8 cellular contexts compared by ENCODE assay signal in the genomic region with DNA sequence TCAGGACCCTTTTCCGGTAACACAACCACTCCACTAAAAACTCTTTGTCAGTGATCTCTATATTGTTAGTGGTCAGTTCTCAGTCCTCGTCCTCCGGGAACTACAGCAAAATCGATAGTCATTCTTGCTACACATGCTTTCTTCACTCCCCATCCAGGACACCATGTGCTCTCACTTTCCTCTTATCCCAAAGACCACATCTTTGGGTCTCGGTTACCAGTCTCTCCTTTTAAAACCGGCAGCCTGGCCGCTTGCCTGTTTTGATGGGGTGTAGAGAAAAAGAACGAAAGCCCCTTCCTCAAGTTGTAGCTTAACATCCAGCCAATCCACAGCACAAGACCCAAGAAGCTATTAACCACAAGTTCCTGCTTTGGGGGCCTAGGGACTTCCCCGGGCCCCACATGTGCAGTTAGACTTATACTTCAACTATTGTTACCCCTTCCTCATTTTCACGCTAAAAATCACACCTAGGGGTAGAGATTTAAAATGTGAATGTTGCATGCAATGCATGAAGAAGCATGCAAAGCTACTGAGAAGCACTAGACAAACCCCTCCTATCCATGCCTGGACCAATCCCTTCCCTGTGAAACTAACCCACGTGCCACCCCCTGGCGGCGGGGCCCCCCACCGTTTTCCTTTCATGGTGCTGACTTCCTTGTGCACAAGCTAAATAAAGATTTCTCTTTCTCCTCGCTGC. TPM values are rescaled to one million over a fixed set of nuclear protein-coding genes. Genes with fewer than 3 reads are reported as not detected.
DNase-seq lines count a peak whose midpoint lies in the region; ATAC-seq and TF ChIP-seq lines count a peak whose summit lies in the region.

No MANE protein-coding gene starts in this region.

- H3K79me2 ChIP-seq in mesendoderm (ENCODE audit: control insufficient read depth, insufficient read depth, low read length), result peaks cover 17% of the 10 kb centered on the region

- no peak overlapping the region for H3K23ac ChIP-seq in mesendoderm (ENCODE audit: low read length)

- H3K27ac Mint-ChIP-seq in WTC11, result 0 out of 2 replicates have a peak overlapping the region, but pooled peaks have one; percentile 3
- H3K27ac Mint-ChIP-seq in endodermal cell, result no peak overlapping the region

- POLR2A ChIA-PET in WTC11 (lab: Charles Lee), result interaction anchor here (0.5 kb wide), 1 partner anchor 14 kb away, joined by 5 read pairs; no protein-coding TSS in a partner anchor

- H3K4me2 ChIP-seq in mesendoderm (ENCODE audit: low read length), result no peak overlapping the region

- no peak overlapping the region for H3K4ac ChIP-seq in mesendoderm (ENCODE audit: low read depth, low read length)

- H3K27me3 ChIP-seq in endodermal cell (ENCODE audit: control insufficient read depth, insufficient read depth, low read length, poor library complexity, severe bottlenecking), result peaks cover 14% of the 10 kb centered on the region
- no peaks in the 10 kb centered on the region for H3K27me3 ChIP-seq in mesendoderm (ENCODE audit: insufficient read depth, low read length, poor library complexity)

- no peak overlapping the region for H2BK5ac ChIP-seq in mesendoderm (ENCODE audit: low read length)

- H4K8ac ChIP-seq in mesendoderm (ENCODE audit: low read depth, low read length), result no peak overlapping the region

- peaks cover 13% of the 10 kb centered on the region for H3K4me1 Mint-ChIP-seq in WTC11
- H3K4me1 Mint-ChIP-seq in endodermal cell, result peaks cover 6% of the 10 kb centered on the region

- no peak overlapping the region for H3K9ac ChIP-seq in endodermal cell (ENCODE audit: extremely low read depth, low read length, poor library complexity, severe bottlenecking)
- H3K9ac ChIP-seq in mesendoderm (ENCODE audit: low read length), result no peak overlapping the region

- WGBS in endodermal cell (ENCODE audit: insufficient coverage in 1 of 2, insufficient read length in 1 of 2), 2 experiments, result 86 to 97% methylated on average over 7 to 14 of the region's 15 CpGs
- no CpG with 5 or more reads among the region's 15 CpGs for WGBS in mesendoderm (ENCODE audit: extremely low coverage, insufficient coverage, low lambda C conversion rate)

- H3K56ac ChIP-seq in mesendoderm (ENCODE audit: low read length), result no peak overlapping the region

- H3K36me3 ChIP-seq in endodermal cell (ENCODE audit: control insufficient read depth, insufficient read depth, low read length), result no peaks in the 10 kb centered on the region
- no peaks in the 10 kb centered on the region for H3K36me3 ChIP-seq in mesendoderm (ENCODE audit: control insufficient read depth, insufficient read depth, low read length)

- no peak overlapping the region for H3K27ac ChIP-seq in endodermal cell (ENCODE audit: low read depth, low read length)
- no peak overlapping the region for H3K27ac ChIP-seq in mesendoderm (ENCODE audit: low read depth, low read length)

- no peak overlapping the region for H2BK120ac ChIP-seq in mesendoderm (ENCODE audit: low read depth, low read length)

- H3K4me3 ChIP-seq in HFF-Myc (replicated peaks; ENCODE audit: low read depth, low read length) (peak overlapping the region; percentile 63; the same call in 1 of the 2 replicates), endodermal cell (ENCODE audit: low read length) (peak overlapping the region; percentile 71), mesendoderm (ENCODE audit: low read length) (no peak overlapping the region)

- H3K9me3 Mint-ChIP-seq in WTC11 (peaks cover 24% of the 10 kb centered on the region), endodermal cell (peaks cover 29% of the 10 kb centered on the region)

- H4K5ac ChIP-seq in mesendoderm (ENCODE audit: low read length), result no peak overlapping the region

- no peaks in the 10 kb centered on the region for H3K4me1 ChIP-seq in endodermal cell (ENCODE audit: control insufficient read depth, insufficient read depth, low read length)
- H3K4me1 ChIP-seq in mesendoderm (ENCODE audit: control insufficient read depth, low read depth, low read length), result no peaks in the 10 kb centered on the region

- CTCF ChIA-PET in WTC11 (lab: Charles Lee), result no interaction called here

- H3K27me3 Mint-ChIP-seq in WTC11 (ENCODE audit: low read depth) (peaks cover 53% of the 10 kb centered on the region), endodermal cell (ENCODE audit: insufficient read depth) (peaks cover 45% of the 10 kb centered on the region)

- DNase-seq in HFF-Myc (ENCODE audit: extremely low read depth, low read depth) (no peak), WTC11 (ENCODE audit: low spot score) (no peak), endodermal cell (peak; percentile 24), GM19238 (ENCODE audit: insufficient read length, low spot score) (no peak), mesendoderm (no peak), midbrain (lab: John Stamatoyannopoulos, UW) (no peak)
- DNase-seq in stimulated activated CD8-positive, alpha-beta memory T cell treated with anti-CD3 and anti-CD28 coated beads, Interleukin-15, amount 100 ng/mL, for 48 hours (ENCODE audit: low read depth in 2 of 2), result peak; percentile 43 to 45

- H2BK15ac ChIP-seq in mesendoderm (replicated peaks; ENCODE audit: low read depth), result no peak overlapping the region

- H3K18ac ChIP-seq in mesendoderm (ENCODE audit: low read length), result no peak overlapping the region

- peaks cover 13% of the 10 kb centered on the region for H3K79me1 ChIP-seq in mesendoderm (ENCODE audit: low read length)

- TF ChIP-seq CTCF in HFF-Myc (IDR thresholded peaks at IDR 0.05; ENCODE audit: low read depth, low read length, missing control alignments) (no peak), WTC11 (IDR thresholded peaks at IDR 0.05) (no peak), endodermal cell (conservative IDR thresholded peaks at IDR 0.05) (no peak)

- H2AK5ac ChIP-seq in mesendoderm (ENCODE audit: low read length), result no peak overlapping the region

- ATAC-seq in WTC11 (no peak), esophagus mucosa (no peak)

- H3K9me3 ChIP-seq in endodermal cell (ENCODE audit: control insufficient read depth, low read length), result peaks cover 23% of the 10 kb centered on the region

- H3K36me3 Mint-ChIP-seq in WTC11 (peaks cover 3% of the 10 kb centered on the region; the same call in 1 of the 2 replicates), endodermal cell (ENCODE audit: low read depth) (peaks cover 9% of the 10 kb centered on the region)

- H3K4me3 Mint-ChIP-seq in WTC11, result peak overlapping the region; percentile 70
- peak overlapping the region; percentile 60 for H3K4me3 Mint-ChIP-seq in endodermal cell

TF ChIP-seq in WTC11, 78 proteins besides CTCF, POLR2A, EP300 and RAD21 (continues in another document):
- no peak for TF ChIP-seq IRF2 (CRISPR knock-in tag; IDR thresholded peaks at IDR 0.05; ENCODE audit: borderline replicate concordance, low read depth)
- no peak for TF ChIP-seq FOXJ3 (CRISPR knock-in tag; IDR thresholded peaks at IDR 0.05; ENCODE audit: borderline replicate concordance)
- TF ChIP-seq, protein P1, sequence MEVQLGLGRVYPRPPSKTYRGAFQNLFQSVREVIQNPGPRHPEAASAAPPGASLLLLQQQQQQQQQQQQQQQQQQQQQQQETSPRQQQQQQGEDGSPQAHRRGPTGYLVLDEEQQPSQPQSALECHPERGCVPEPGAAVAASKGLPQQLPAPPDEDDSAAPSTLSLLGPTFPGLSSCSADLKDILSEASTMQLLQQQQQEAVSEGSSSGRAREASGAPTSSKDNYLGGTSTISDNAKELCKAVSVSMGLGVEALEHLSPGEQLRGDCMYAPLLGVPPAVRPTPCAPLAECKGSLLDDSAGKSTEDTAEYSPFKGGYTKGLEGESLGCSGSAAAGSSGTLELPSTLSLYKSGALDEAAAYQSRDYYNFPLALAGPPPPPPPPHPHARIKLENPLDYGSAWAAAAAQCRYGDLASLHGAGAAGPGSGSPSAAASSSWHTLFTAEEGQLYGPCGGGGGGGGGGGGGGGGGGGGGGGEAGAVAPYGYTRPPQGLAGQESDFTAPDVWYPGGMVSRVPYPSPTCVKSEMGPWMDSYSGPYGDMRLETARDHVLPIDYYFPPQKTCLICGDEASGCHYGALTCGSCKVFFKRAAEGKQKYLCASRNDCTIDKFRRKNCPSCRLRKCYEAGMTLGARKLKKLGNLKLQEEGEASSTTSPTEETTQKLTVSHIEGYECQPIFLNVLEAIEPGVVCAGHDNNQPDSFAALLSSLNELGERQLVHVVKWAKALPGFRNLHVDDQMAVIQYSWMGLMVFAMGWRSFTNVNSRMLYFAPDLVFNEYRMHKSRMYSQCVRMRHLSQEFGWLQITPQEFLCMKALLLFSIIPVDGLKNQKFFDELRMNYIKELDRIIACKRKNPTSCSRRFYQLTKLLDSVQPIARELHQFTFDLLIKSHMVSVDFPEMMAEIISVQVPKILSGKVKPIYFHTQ (CRISPR knock-in tag; IDR thresholded peaks at IDR 0.05), result no peak
- TF ChIP-seq, protein P2, sequence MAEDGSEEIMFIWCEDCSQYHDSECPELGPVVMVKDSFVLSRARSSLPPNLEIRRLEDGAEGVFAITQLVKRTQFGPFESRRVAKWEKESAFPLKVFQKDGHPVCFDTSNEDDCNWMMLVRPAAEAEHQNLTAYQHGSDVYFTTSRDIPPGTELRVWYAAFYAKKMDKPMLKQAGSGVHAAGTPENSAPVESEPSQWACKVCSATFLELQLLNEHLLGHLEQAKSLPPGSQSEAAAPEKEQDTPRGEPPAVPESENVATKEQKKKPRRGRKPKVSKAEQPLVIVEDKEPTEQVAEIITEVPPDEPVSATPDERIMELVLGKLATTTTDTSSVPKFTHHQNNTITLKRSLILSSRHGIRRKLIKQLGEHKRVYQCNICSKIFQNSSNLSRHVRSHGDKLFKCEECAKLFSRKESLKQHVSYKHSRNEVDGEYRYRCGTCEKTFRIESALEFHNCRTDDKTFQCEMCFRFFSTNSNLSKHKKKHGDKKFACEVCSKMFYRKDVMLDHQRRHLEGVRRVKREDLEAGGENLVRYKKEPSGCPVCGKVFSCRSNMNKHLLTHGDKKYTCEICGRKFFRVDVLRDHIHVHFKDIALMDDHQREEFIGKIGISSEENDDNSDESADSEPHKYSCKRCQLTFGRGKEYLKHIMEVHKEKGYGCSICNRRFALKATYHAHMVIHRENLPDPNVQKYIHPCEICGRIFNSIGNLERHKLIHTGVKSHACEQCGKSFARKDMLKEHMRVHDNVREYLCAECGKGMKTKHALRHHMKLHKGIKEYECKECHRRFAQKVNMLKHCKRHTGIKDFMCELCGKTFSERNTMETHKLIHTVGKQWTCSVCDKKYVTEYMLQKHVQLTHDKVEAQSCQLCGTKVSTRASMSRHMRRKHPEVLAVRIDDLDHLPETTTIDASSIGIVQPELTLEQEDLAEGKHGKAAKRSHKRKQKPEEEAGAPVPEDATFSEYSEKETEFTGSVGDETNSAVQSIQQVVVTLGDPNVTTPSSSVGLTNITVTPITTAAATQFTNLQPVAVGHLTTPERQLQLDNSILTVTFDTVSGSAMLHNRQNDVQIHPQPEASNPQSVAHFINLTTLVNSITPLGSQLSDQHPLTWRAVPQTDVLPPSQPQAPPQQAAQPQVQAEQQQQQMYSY (CRISPR knock-in tag; IDR thresholded peaks at IDR 0.05), result no peak

RNA-seq across cellular contexts. Expression of a gene that starts 1.5 kb away (rescaled TPM):
- 25.8 to 32.3 TPM (median 31.6 TPM) in 3 replicates for total RNA-seq in WTC11 (2021)
- total RNA-seq in endodermal cell, result 10 to 100 TPM; 34.3 to 37.4 TPM
- polyA plus RNA-seq in endodermal cell (2013, experiment 1 of 2), result 21.1 TPM
- polyA plus RNA-seq in endodermal cell (2013, experiment 2 of 2), result 19.8 TPM
- 118 TPM for total RNA-seq in esophagus mucosa
- polyA plus RNA-seq in mesendoderm (2013, experiment 1 of 2), result 11.2 TPM
- polyA plus RNA-seq in mesendoderm (2013, experiment 2 of 2), result 10.9 TPM

Comparison
In these comparisons a context has a peak if more than half of its experiments do, and no peak if none do; other contexts are left out.
1. DNase-seq: peak in endodermal cell (single experiment) and stimulated activated CD8-positive, alpha-beta memory T cell treated with anti-CD3 and anti-CD28 coated beads, Interleukin-15, amount 100 ng/mL, for 48 hours (2 of 2); none in HFF-Myc (single experiment), WTC11 (single experiment), GM19238 (single experiment), mesendoderm (single experiment) and midbrain (single experiment).